In genomic region chr6:135182120-135182992, GRCh38 we compare ENCODE assay signal across 8 cellular contexts. TPM values are rescaled to one million over a fixed set of nuclear protein-coding genes. Genes with fewer than 3 reads are reported as not detected.
DNase-seq lines count a peak whose midpoint lies in the region; TF ChIP-seq lines count a peak whose summit lies in the region.

No MANE protein-coding gene starts in this region.

- H3K27ac ChIP-seq in HEK293 (ENCODE audit: extremely low read depth, low read depth, low read length) (peak overlapping the region; percentile 29; the same call in 1 of the 2 replicates), ovary (no peak overlapping the region)

- H3K27me3 ChIP-seq in ovary = no peaks in the 10 kb centered on the region

- no peak for TF ChIP-seq EP300 in ovary (IDR thresholded peaks at IDR 0.05)

- TF ChIP-seq POLR2A in ovary (IDR thresholded peaks at IDR 0.05) = no peak

- in situ Hi-C loops in GM13977 (cut with MboI; ENCODE audit: low pct_unique_long_range_greater_than_20kb, low sequenced_read_pairs, unreplicated experiment) = no loop called here

- no peaks in the 10 kb centered on the region for H3K9me3 ChIP-seq in HEK293 (ENCODE audit: control insufficient read depth, insufficient read depth, low read depth, low read length)
- no peaks in the 10 kb centered on the region for H3K9me3 ChIP-seq in ovary

- POLR2A ChIA-PET in HEK293 (lab: Yijun Ruan, JAX) = interaction anchor here (0.6 to 1.0 kb wide), 3 partner anchors 15 to 140 kb away, joined by 3 to 8 read pairs (median 4); no protein-coding TSS in a partner anchor

- TF ChIP-seq CTCF in GM13977 (IDR thresholded peaks at IDR 0.05; ENCODE audit: extremely low read depth, insufficient read depth, missing control alignments) = no peak
- no peak for TF ChIP-seq CTCF in HEK293 (tag by site-specific recombination; IDR thresholded peaks at IDR 0.05)
- no peak for TF ChIP-seq CTCF in fibroblast of villous mesenchyme (IDR thresholded peaks at IDR 0.05; ENCODE audit: insufficient read depth, low read depth, low read length)
- TF ChIP-seq CTCF in ovary (IDR thresholded peaks at IDR 0.05) = no peak

- 0% methylated on average over 71 to 77 of the region's 77 CpGs for WGBS in ovary, 3 donors

- peak; percentile 32 for DNase-seq in GM13977 (ENCODE audit: low spot score)
- DNase-seq in NCI-H1105 treated with DMSO at 0.1 percent for 48 hours (lab: John Stamatoyannopoulos, UW) = peak; percentile 38
- DNase-seq in activated T-cell treated with anti-CD3 and anti-CD28 coated beads for 1 hour (ENCODE audit: low read depth) = peak; percentile 25
- peak; percentile 25 for DNase-seq in fibroblast of villous mesenchyme (ENCODE audit: low read depth)
- no peak for DNase-seq in ovary
- DNase-seq in posterior vena cava (ENCODE audit: low spot score) = no peak
- DNase-seq in NCI-H1436 (lab: John Stamatoyannopoulos, UW) = no peak

- H3K36me3 ChIP-seq in HEK293 (ENCODE audit: control insufficient read depth in 2 of 2, insufficient read depth in 1 of 2, low read length in 2 of 2) (no peaks in the 10 kb centered on the region), ovary (no peaks in the 10 kb centered on the region)

- CTCF ChIA-PET in HEK293 (lab: Yijun Ruan, JAX) = interaction anchor here (0.6 to 3.6 kb wide), 5 partner anchors 14 to 1131 kb away, joined by 3 to 33 read pairs (median 4); no protein-coding TSS in a partner anchor

- intact Hi-C loops in ovary (cut with DNase I) = no loop called here
- intact Hi-C loops in posterior vena cava (cut with DNase I) = no loop called here

- H3K4me3 ChIP-seq in HEK293 (ENCODE audit: low read depth, low read length) (peak overlapping the region; percentile 61), fibroblast of villous mesenchyme (ENCODE audit: low read depth, low read length) (peak overlapping the region; percentile 68), ovary (peak overlapping the region; percentile 51)

- H3K4me1 ChIP-seq in HEK293 (ENCODE audit: control insufficient read depth, insufficient read depth, low read length) (peaks cover 3% of the 10 kb centered on the region), ovary (ENCODE audit: insufficient read depth) (peaks cover 8% of the 10 kb centered on the region)

TF ChIP-seq in HEK293, 187 proteins besides CTCF, POLR2A, EP300 and RAD21 (continues in another document):
- TF ChIP-seq ZNF155 (tag by site-specific recombination; IDR thresholded peaks at IDR 0.05) = no peak
- TF ChIP-seq ZBTB48 (tag by site-specific recombination; IDR thresholded peaks at IDR 0.05) = peak; percentile 73; the same call in 1 of the 2 replicates
- no peak for TF ChIP-seq ZNF280C (tag by site-specific recombination; IDR thresholded peaks at IDR 0.05)
- TF ChIP-seq ZNF777 (tag by site-specific recombination; IDR thresholded peaks at IDR 0.05; ENCODE audit: borderline replicate concordance) = peak; percentile 21
- TF ChIP-seq PRDM1 (tag by site-specific recombination; IDR thresholded peaks at IDR 0.05) = 0 out of 2 replicates have a peak, but pooled peaks have one; percentile 31
- TF ChIP-seq ZNF2 (tag by site-specific recombination; IDR thresholded peaks at IDR 0.05) = 0 out of 2 replicates have a peak, but pooled peaks have one; percentile 11
- peak; percentile 93 for TF ChIP-seq ZNF449 (tag by site-specific recombination; IDR thresholded peaks at IDR 0.05)
- 0 out of 2 replicates have a peak, but pooled peaks have one; percentile 14 for TF ChIP-seq ZNF24 (tag by site-specific recombination; IDR thresholded peaks at IDR 0.05)
- TF ChIP-seq ZNF423 (tag by site-specific recombination; IDR thresholded peaks at IDR 0.05) = peak; percentile 61
- peak; percentile 65; the same call in 1 of the 2 replicates for TF ChIP-seq ZBTB8A (tag by site-specific recombination; IDR thresholded peaks at IDR 0.05)
- TF ChIP-seq ZNF513 (tag by site-specific recombination; IDR thresholded peaks at IDR 0.05) = 0 out of 2 replicates have a peak, but pooled peaks have one; percentile 40
- no peak for TF ChIP-seq KLF17 (tag by site-specific recombination; IDR thresholded peaks at IDR 0.05)
- no peak for TF ChIP-seq WT1 (tag by site-specific recombination; IDR thresholded peaks at IDR 0.05)
- 0 out of 2 replicates have a peak, but pooled peaks have one; percentile 27 for TF ChIP-seq ZNF366 (tag by site-specific recombination; conservative IDR thresholded peaks at IDR 0.05)
- peak; percentile 51; the same call in 1 of the 2 replicates for TF ChIP-seq ZBTB20 (tag by site-specific recombination; IDR thresholded peaks at IDR 0.05)
- peak; percentile 15; the same call in 1 of the 2 replicates for TF ChIP-seq GLIS2 (tag by site-specific recombination; IDR thresholded peaks at IDR 0.05)
- TF ChIP-seq ZNF335 (tag by site-specific recombination; conservative IDR thresholded peaks at IDR 0.05) = peak; percentile 95
- TF ChIP-seq ZNF404 (tag by site-specific recombination; IDR thresholded peaks at IDR 0.05) = no peak
- no peak for TF ChIP-seq ZNF621 (tag by site-specific recombination; IDR thresholded peaks at IDR 0.05)

RNA-seq across cellular contexts. Expression of gene MYB, which starts 1.2 kb away (rescaled TPM):
- 0.32 and 0.43 TPM in 2 replicates for total RNA-seq in fibroblast of villous mesenchyme
- total RNA-seq in ovary = 1 to 10 TPM in 3 of 7 donors, under 1 TPM in 2, not detected in 2; 0.12 to 7.0 (median 1.2) TPM
- polyA plus RNA-seq in ovary = 1 to 10 TPM in 1 of 2 donors, under 1 TPM in 1; 0.07 to 1.0 TPM
- total RNA-seq in posterior vena cava = under 1 TPM; 0.23 to 0.29 TPM

Comparison
In these comparisons a context has a peak if more than half of its experiments do, and no peak if none do; other contexts are left out.
1. DNase-seq: peak in GM13977 (single experiment), NCI-H1105 treated with DMSO at 0.1 percent for 48 hours (single experiment), activated T-cell treated with anti-CD3 and anti-CD28 coated beads for 1 hour (single experiment) and fibroblast of villous mesenchyme (single experiment); none in ovary (0 of 5), posterior vena cava (single experiment) and NCI-H1436 (single experiment).
2. Peak in every context shown above with its lines, with median percentiles within 50 percentile points of each other: H3K4me3 ChIP-seq.